ENCODE assay signal across 8 cellular contexts in the genomic region with DNA sequence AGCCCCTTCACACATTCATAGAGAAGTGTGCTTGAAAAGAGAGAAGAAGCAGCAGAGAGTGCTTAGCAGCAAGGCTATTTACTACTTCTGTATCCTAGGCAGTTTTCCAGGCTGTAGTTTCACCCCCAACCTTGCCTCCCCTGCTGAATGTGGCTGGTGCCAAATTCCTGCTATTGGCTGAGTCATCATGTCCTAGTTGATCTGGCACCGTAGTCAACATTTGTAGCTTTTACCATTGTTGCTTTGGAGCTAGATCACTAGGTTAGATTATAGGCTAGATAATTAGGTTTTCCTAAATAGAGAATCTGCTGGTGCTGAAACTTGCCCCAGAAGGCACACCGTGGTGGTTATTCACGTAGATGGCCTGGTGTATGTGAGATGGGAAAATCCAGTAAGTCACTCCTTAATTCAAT. TPM values are rescaled to one million over a fixed set of nuclear protein-coding genes. Genes with fewer than 3 reads are reported as not detected.
DNase-seq lines count a peak whose midpoint lies in the region; TF ChIP-seq lines count a peak whose summit lies in the region.

No MANE protein-coding gene starts in this region.

- in situ Hi-C loops in GM13976 (cut with MboI; ENCODE audit: low sequenced_read_pairs, unreplicated experiment): no loop called here

- DNase-seq in GM04503 (ENCODE audit: low read depth): peak; percentile 66
- DNase-seq in Peyer's patch: no peak
- peak; percentile 93 for DNase-seq in fibroblast of peridontal ligament (ENCODE audit: extremely low read depth)
- DNase-seq in occipital lobe (lab: John Stamatoyannopoulos, UW): peak; percentile 9
- DNase-seq in NCI-H1048 (lab: John Stamatoyannopoulos, UW): no peak
- DNase-seq in NCI-H146 (lab: John Stamatoyannopoulos, UW): no peak
- no peak for DNase-seq in middle frontal gyrus (ENCODE audit: extremely low spot score, low spot score)
- no peak for DNase-seq in GM13976 (ENCODE audit: low spot score)

- H3K27me3 ChIP-seq in Peyer's patch: no peaks in the 10 kb centered on the region

- no peak for TF ChIP-seq CTCF in Peyer's patch (IDR thresholded peaks at IDR 0.05)
- no peak for TF ChIP-seq CTCF in GM13976 (IDR thresholded peaks at IDR 0.05; ENCODE audit: borderline replicate concordance, control extremely low read depth, extremely low read depth, insufficient read depth, missing control alignments)

- H3K27ac ChIP-seq in Peyer's patch: peak overlapping the region in 3 of 4 donors; percentile 21 to 49 (median 49)

- no peaks in the 10 kb centered on the region for H3K9me3 ChIP-seq in Peyer's patch

- no peak for TF ChIP-seq POLR2A in Peyer's patch (IDR thresholded peaks at IDR 0.05)

- no peaks in the 10 kb centered on the region for H3K36me3 ChIP-seq in Peyer's patch

- H3K4me1 ChIP-seq in Peyer's patch: peaks cover 0 to 16% (median 1%) of the 10 kb centered on the region in 4 donors

- no peak overlapping the region for H3K4me3 ChIP-seq in Peyer's patch

RNA-seq across cellular contexts. Expression of gene ARHGAP42, which starts 32.7 kb away (rescaled TPM):
- total RNA-seq in Peyer's patch (10 to 100 TPM; 24.5 to 49.5 (median 26.7) TPM), occipital lobe (7.2 TPM)

Comparison
In these comparisons a context has a peak if more than half of its experiments do, and no peak if none do; other contexts are left out.
1. DNase-seq: peak in GM04503 (single experiment), fibroblast of peridontal ligament (single experiment) and occipital lobe (single experiment); none in Peyer's patch (0 of 3), NCI-H1048 (single experiment), NCI-H146 (single experiment), middle frontal gyrus (single experiment) and GM13976 (single experiment).